Comparison of ENCODE assay signal across 8 cellular contexts in the genomic region with DNA sequence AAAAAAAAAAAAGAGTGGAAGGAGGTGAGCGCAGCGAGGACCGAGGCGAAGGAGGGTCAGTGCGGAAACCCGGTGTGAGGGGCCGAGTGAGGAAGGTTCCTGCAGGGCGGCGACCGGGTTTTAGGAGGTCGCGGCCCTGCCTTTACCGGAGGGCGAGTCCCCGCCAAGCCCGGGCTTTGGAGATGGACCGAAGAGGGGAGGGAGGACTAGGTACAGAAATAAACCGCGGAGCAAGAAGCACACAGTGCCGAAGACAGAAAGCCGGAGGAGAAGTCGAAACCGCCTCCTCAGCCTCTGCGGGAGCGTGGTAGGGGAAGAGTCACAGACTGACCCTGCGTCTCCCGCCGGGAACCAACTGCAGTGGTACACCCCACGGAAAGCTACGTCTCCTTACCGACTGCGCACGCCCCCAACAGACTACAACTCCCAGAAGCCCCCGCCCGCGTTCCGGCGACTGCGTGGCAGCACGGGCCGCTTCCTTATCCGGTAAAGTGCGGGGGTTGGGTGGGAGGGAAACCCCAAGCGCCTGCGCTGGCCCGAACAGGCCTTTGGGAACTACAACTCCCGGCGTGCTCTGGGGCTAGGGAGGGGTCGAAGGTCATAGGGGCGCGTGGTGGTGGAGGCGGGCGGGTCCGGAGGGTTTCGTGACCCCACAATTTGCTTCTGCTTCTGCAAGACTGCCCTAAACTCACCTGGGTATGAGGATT. TPM values are rescaled to one million over a fixed set of nuclear protein-coding genes. Genes with fewer than 3 reads are reported as not detected.
DNase-seq lines count a peak whose midpoint lies in the region; ATAC-seq and TF ChIP-seq lines count a peak whose summit lies in the region.

Gene NFXL1 (minus strand): TSS at position 365 of the 707 bp plus-strand sequence. CDS start 380 bp downstream, outside the sequence.

- peak; percentile 64 for TF ChIP-seq POLR2A in erythroblast (IDR thresholded peaks at IDR 0.05; ENCODE audit: low read length)

- POLR2A ChIA-PET in PC-3 (lab: Charles Lee; ENCODE audit: unreplicated experiment) = interaction anchor here (0.6 kb wide), 2 partner anchors 390 to 1617 kb away, joined by 3 read pairs; no protein-coding TSS in a partner anchor

- H3K9me2 ChIP-seq in PC-3 (replicated peaks; ENCODE audit: low read length) = no peaks in the 10 kb centered on the region

- intact Hi-C loops in PC-3 (cut with micrococcal nuclease) = loop anchor here (1.0 kb wide), 1 partner anchor 166 kb away; no protein-coding TSS in a partner anchor

- DNase-seq in DMS53 (lab: John Stamatoyannopoulos, UW) (peak; percentile 99), PC-3 (peak; percentile 92), activated T-cell treated with anti-CD3 and anti-CD28 coated beads for 48 hours (ENCODE audit: low read depth) (peak; percentile 94), erythroblast (lab: John Stamatoyannopoulos, UW) (peak; percentile 96), mucosa of gallbladder (ENCODE audit: low spot score) (peak; percentile 98)
- DNase-seq in Jurkat, Clone E6-1 (ENCODE audit: low read depth, low spot score) = peak; percentile 93
- peak; percentile 93 for DNase-seq in stimulated activated CD8-positive, alpha-beta memory T cell treated with anti-CD3 and anti-CD28 coated beads, Interleukin-4, amount 100 ng/mL, for 24 hours (ENCODE audit: low read depth)

- peaks cover 9% of the 10 kb centered on the region; the same call in 1 of the 2 replicates for H4K20me1 ChIP-seq in PC-3 (ENCODE audit: low read length)

- BruUV-seq in PC-3 (replicated peaks; lab: Mats Ljungman, UMichigan) = no TSS peak

- H3K27ac ChIP-seq in PC-3 (ENCODE audit: low read length) = peak within 1 kb of the TSS; percentile 64

- peak within 1 kb of the TSS; percentile 87 for H3K4me3 ChIP-seq in Jurkat, Clone E6-1 (ENCODE audit: low read length)
- H3K4me3 ChIP-seq in PC-3 (ENCODE audit: low read length) = peak within 1 kb of the TSS; percentile 86

- no peaks in the 10 kb centered on the region for H3K9me3 ChIP-seq in PC-3 (ENCODE audit: low read length)

- peak; percentile 98 for ATAC-seq in GM21717 (IDR thresholded peaks at IDR 0.05; ENCODE audit: unreplicated experiment)
- ATAC-seq in PC-3 = peak; percentile 93

- H3F3A ChIP-seq in PC-3 (ENCODE audit: low read length, unreplicated experiment) = no peaks in the 10 kb centered on the region

- peak within 1 kb of the TSS; percentile 99 for H2AFZ ChIP-seq in PC-3 (ENCODE audit: low read length)

- H3K27me3 ChIP-seq in PC-3 (ENCODE audit: low read length) = no peaks in the 10 kb centered on the region

- H3K79me2 ChIP-seq in PC-3 (ENCODE audit: low read length) = peaks cover 44% of the 10 kb centered on the region

- TF ChIP-seq CTCF in PC-3 (conservative IDR thresholded peaks at IDR 0.05; ENCODE audit: low read depth, low read length) = no peak

- CTCF ChIA-PET in PC-3 (lab: Charles Lee) = interaction anchor here (0.6 to 1.0 kb wide), 2 partner anchors 19 to 81 kb away, joined by 4 read pairs; no protein-coding TSS in a partner anchor

- peaks cover 7% of the 10 kb centered on the region; the same call in 1 of the 2 replicates for H3K36me3 ChIP-seq in PC-3 (ENCODE audit: low read depth, low read length)

- peaks cover 25% of the 10 kb centered on the region for H3K4me1 ChIP-seq in PC-3 (ENCODE audit: insufficient read depth, low read length)

- H3K9ac ChIP-seq in PC-3 (ENCODE audit: low read length) = peak within 1 kb of the TSS; percentile 93

- H3K4me2 ChIP-seq in PC-3 (ENCODE audit: low read length) = peak within 1 kb of the TSS; percentile 97

RNA-seq across cellular contexts. Expression of gene NFXL1, which starts in this region (rescaled TPM):
- polyA plus RNA-seq in Jurkat, Clone E6-1 (2012; ENCODE audit: insufficient read depth, insufficient read length) = 7.9 TPM
- total RNA-seq in PC-3 (2014; rRNA removed) (13.2 and 14.7 TPM in 2 replicates), mucosa of gallbladder (10.6 TPM)

Comparison
In these comparisons a context has a peak if more than half of its experiments do, and no peak if none do; other contexts are left out.
1. Peak in every context shown above with its lines: DNase-seq, ATAC-seq, H3K4me3 ChIP-seq and H3K27ac ChIP-seq.